9 cellular contexts compared by ENCODE assay signal in genomic region chr17:42067371-42068180, GRCh38. TPM values are rescaled to one million over a fixed set of nuclear protein-coding genes. Genes with fewer than 3 reads are reported as not detected.
A peak's percentile ranks its signal among the peaks of the same experiment; 100 is the strongest.
DNase-seq lines count a peak whose midpoint lies in the region; FAIRE-seq and TF ChIP-seq lines count a peak whose summit lies in the region.
"Had no signal": no experiment of that assay in that cellular context is flagged by ENCODE, and none has a peak within 500 bp of the region (broad histone marks: within the 10 kb centered on the region; RNA-seq: fewer than 3 reads in every experiment).

No MANE protein-coding gene starts in this region.

- H3K4me1 Mint-ChIP-seq in activated T-helper 1 cell treated with anti-CD3 and anti-CD28 coated beads, Interleukin-12 subunit alpha, Interleukin-12 subunit beta, Interleukin-2, Interleukin-4 antibody, amounts not matched to agents 30 ng/mL and 10 ng/mL and 1 ng/mL, durations not matched to agents 14 hours and 24 hours and 36 hours (ENCODE audit: low read depth): peaks cover 33% of the 10 kb centered on the region

- H2AFZ ChIP-seq in PC-9: no peak overlapping the region
- H2AFZ ChIP-seq in trophoblast cell (ENCODE audit: insufficient read depth, low read length, poor library complexity): no peak overlapping the region

- no peak overlapping the region for H3K14ac ChIP-seq in trophoblast cell (ENCODE audit: low read length)

- BruUV-seq in PC-9 (replicated peaks; lab: Mats Ljungman, UMichigan): no TSS peak

- H3F3A ChIP-seq in PC-9 (ENCODE audit: insufficient read depth, low read depth): no peaks in the 10 kb centered on the region

- H3K9me2 ChIP-seq in PC-9 (ENCODE audit: insufficient read depth): no peaks in the 10 kb centered on the region

- no peak overlapping the region for H3K18ac ChIP-seq in trophoblast cell (ENCODE audit: low read length)

- H3K36me3 ChIP-seq in PC-9 (ENCODE audit: low read depth): no peaks in the 10 kb centered on the region
- H3K36me3 ChIP-seq in trophoblast cell (ENCODE audit: control insufficient read depth in 1 of 2, insufficient read depth in 2 of 2, low read length in 2 of 2): no peaks in the 10 kb centered on the region

- peak; percentile 85 for TF ChIP-seq CTCF in AG04450 (IDR thresholded peaks at IDR 0.05; ENCODE audit: low read depth, low read length)
- peak; percentile 86 for TF ChIP-seq CTCF in PC-9 (conservative IDR thresholded peaks at IDR 0.05)

- H3K27ac ChIP-seq in AG04450 (ENCODE audit: low read depth, low read length) (no peak overlapping the region), PC-9 (no peak overlapping the region), trophoblast cell (ENCODE audit: low read depth, low read length) (no peak overlapping the region)

- H4K12ac ChIP-seq in trophoblast cell (ENCODE audit: low read depth, low read length): no peak overlapping the region

- H4K20me1 ChIP-seq in PC-9 (ENCODE audit: insufficient read depth): no peaks in the 10 kb centered on the region

- H3K79me2 ChIP-seq in PC-9 (ENCODE audit: low read depth) (no peaks in the 10 kb centered on the region), trophoblast cell (ENCODE audit: control insufficient read depth, insufficient read depth, low read length, poor library complexity) (no peaks in the 10 kb centered on the region)

- no peaks in the 10 kb centered on the region for H3K36me3 Mint-ChIP-seq in activated T-helper 1 cell treated with anti-CD3 and anti-CD28 coated beads, Interleukin-12 subunit alpha, Interleukin-12 subunit beta, Interleukin-2, Interleukin-4 antibody, amounts not matched to agents 30 ng/mL and 10 ng/mL and 1 ng/mL, durations not matched to agents 14 hours and 24 hours and 36 hours (ENCODE audit: low read depth)

- H3K9ac ChIP-seq in trophoblast cell (ENCODE audit: low read length): no peak overlapping the region

- no peak overlapping the region for H4K8ac ChIP-seq in trophoblast cell (ENCODE audit: low read depth, low read length)

- no CpG with 5 or more reads among the region's 14 CpGs for WGBS in trophoblast cell (ENCODE audit: extremely low coverage, insufficient coverage, insufficient read length)

- H3K27me3 ChIP-seq in AG04450 (ENCODE audit: control insufficient read depth, insufficient read depth, low read length) (peaks cover 43% of the 10 kb centered on the region), PC-9 (ENCODE audit: insufficient read depth, low read depth) (peaks cover 20% of the 10 kb centered on the region), trophoblast cell (ENCODE audit: insufficient read depth, low read length) (peaks cover 12% of the 10 kb centered on the region)

- CTCF ChIA-PET in AG04450 (lab: Charles Lee): interaction anchor here (0.6 to 2.0 kb wide), 12 partner anchors 9 to 105 kb away, joined by 3 to 12 read pairs (median 4); partner anchors contain the start of gene DHX58
- CTCF ChIA-PET in PC-9 (lab: Charles Lee): interaction anchor here (0.5 to 0.6 kb wide), 2 partner anchors 12 to 104 kb away, joined by 3 read pairs; no protein-coding TSS in a partner anchor

- no peak overlapping the region for H3K23ac ChIP-seq in trophoblast cell (ENCODE audit: low read length)

- no peak overlapping the region for H2BK5ac ChIP-seq in trophoblast cell (ENCODE audit: low read depth, low read length, poor library complexity)

- no peak overlapping the region for H2BK12ac ChIP-seq in trophoblast cell (ENCODE audit: low read length)

- H2BK120ac ChIP-seq in trophoblast cell (ENCODE audit: insufficient read depth, low read length, poor library complexity): no peak overlapping the region

- no peaks in the 10 kb centered on the region for H3K79me1 ChIP-seq in trophoblast cell (ENCODE audit: low read length)

- DNase-seq in AG04450 (ENCODE audit: low read depth, low spot score) (no peak), GM18507 (ENCODE audit: extremely low spot score, insufficient read length, low read depth) (peak; percentile 37), PC-9 (peak in 1 of 2 experiments; percentile 52), foreskin melanocyte (peak; percentile 17), trophoblast cell (peak; percentile 50 to 82), urothelium cell line (ENCODE audit: low spot score) (peak; percentile 70), epidermal melanocyte (ENCODE audit: insufficient read length, low spot score) (no peak)
- DNase-seq in activated T-helper 1 cell treated with anti-CD3 and anti-CD28 coated beads, Interleukin-12 subunit alpha, Interleukin-12 subunit beta, Interleukin-2, Interleukin-4 antibody, amounts not matched to agents 30 ng/mL and 10 ng/mL and 1 ng/mL, durations not matched to agents 14 hours and 24 hours and 36 hours (ENCODE audit: low spot score): peak; percentile 53

- no peak overlapping the region for H3K4ac ChIP-seq in trophoblast cell (ENCODE audit: low read depth, low read length)

- no peaks in the 10 kb centered on the region for H3K4me1 ChIP-seq in PC-9 (replicated peaks; ENCODE audit: insufficient read depth)
- no peaks in the 10 kb centered on the region for H3K4me1 ChIP-seq in trophoblast cell (ENCODE audit: control insufficient read depth in 1 of 2, insufficient read depth in 2 of 2, low read length in 2 of 2)

- intact Hi-C loops in PC-9 (cut with micrococcal nuclease; ENCODE audit: unreplicated experiment): no loop called here
- intact Hi-C loops in activated T-helper 1 cell treated with anti-CD3 and anti-CD28 coated beads, Interleukin-12 subunit alpha, Interleukin-12 subunit beta, Interleukin-2, Interleukin-4 antibody, amounts not matched to agents 30 ng/mL and 10 ng/mL and 1 ng/mL, durations not matched to agents 14 hours and 24 hours and 36 hours (cut with micrococcal nuclease): loop anchor here (1.0 kb wide), 2 partner anchors 34 to 49 kb away; no protein-coding TSS in a partner anchor

- no peak overlapping the region for H3K4me2 ChIP-seq in PC-9
- H3K4me2 ChIP-seq in trophoblast cell (ENCODE audit: low read length): no peak overlapping the region

- no peak overlapping the region for H4K91ac ChIP-seq in trophoblast cell (ENCODE audit: low read depth, low read length)

- peaks cover 13% of the 10 kb centered on the region for H3K27me3 Mint-ChIP-seq in activated T-helper 1 cell treated with anti-CD3 and anti-CD28 coated beads, Interleukin-12 subunit alpha, Interleukin-12 subunit beta, Interleukin-2, Interleukin-4 antibody, amounts not matched to agents 30 ng/mL and 10 ng/mL and 1 ng/mL, durations not matched to agents 14 hours and 24 hours and 36 hours (ENCODE audit: insufficient read depth)

- H3K9me3 Mint-ChIP-seq in activated T-helper 1 cell treated with anti-CD3 and anti-CD28 coated beads, Interleukin-12 subunit alpha, Interleukin-12 subunit beta, Interleukin-2, Interleukin-4 antibody, amounts not matched to agents 30 ng/mL and 10 ng/mL and 1 ng/mL, durations not matched to agents 14 hours and 24 hours and 36 hours: no peaks in the 10 kb centered on the region

- H2AK5ac ChIP-seq in trophoblast cell (ENCODE audit: low read length): no peak overlapping the region

- H3K4me3 ChIP-seq in AG04450 (ENCODE audit: low read depth, low read length) (no peak overlapping the region), PC-9 (no peak overlapping the region), trophoblast cell (ENCODE audit: low read depth, low read length) (no peak overlapping the region)

- POLR2A ChIA-PET in AG04450 (lab: Yijun Ruan, JAX) (no interaction called here), PC-9 (lab: Charles Lee; ENCODE audit: unreplicated experiment) (no interaction called here)

- no peak overlapping the region for H3K4me3 Mint-ChIP-seq in activated T-helper 1 cell treated with anti-CD3 and anti-CD28 coated beads, Interleukin-12 subunit alpha, Interleukin-12 subunit beta, Interleukin-2, Interleukin-4 antibody, amounts not matched to agents 30 ng/mL and 10 ng/mL and 1 ng/mL, durations not matched to agents 14 hours and 24 hours and 36 hours

- H3K9me3 ChIP-seq in AG04450 (ENCODE audit: control insufficient read depth, insufficient read depth, low read length) (no peaks in the 10 kb centered on the region; the same call in 1 of the 2 replicates), PC-9 (ENCODE audit: insufficient read depth, low read depth) (no peaks in the 10 kb centered on the region), trophoblast cell (ENCODE audit: insufficient read depth, low read depth, low read length) (no peaks in the 10 kb centered on the region)

- peak; percentile 68 for FAIRE-seq in GM18507 (lab: Jason Lieb, UNC)
- FAIRE-seq in urothelium cell line (lab: Jason Lieb, UNC): peak; percentile 80

- H3K27ac Mint-ChIP-seq in activated T-helper 1 cell treated with anti-CD3 and anti-CD28 coated beads, Interleukin-12 subunit alpha, Interleukin-12 subunit beta, Interleukin-2, Interleukin-4 antibody, amounts not matched to agents 30 ng/mL and 10 ng/mL and 1 ng/mL, durations not matched to agents 14 hours and 24 hours and 36 hours: no peak overlapping the region

RNA-seq across cellular contexts. Expression of gene C17orf113, which starts 17.2 kb away (rescaled TPM):
- 0.07 and 0.09 TPM in 2 replicates for polyA plus RNA-seq in AG04450 (2011; rRNA removed)
- polyA minus RNA-seq in AG04450 (2011; rRNA and poly(A)+ RNA removed): 0.09 and 0.14 TPM in 2 replicates
- total RNA-seq in PC-9 (2021): 3.4 and 3.7 TPM in 2 replicates
- total RNA-seq in activated T-helper 1 cell treated with anti-CD3 and anti-CD28 coated beads, Interleukin-12 subunit alpha, Interleukin-12 subunit beta, Interleukin-2, Interleukin-4 antibody, amounts not matched to agents 30 ng/mL and 10 ng/mL and 1 ng/mL, durations not matched to agents 14 hours and 24 hours and 36 hours: 0.05 TPM in 2 replicates
- polyA plus RNA-seq in trophoblast cell (2013): 0.34 and 0.37 TPM in 2 replicates

RNA-seq across cellular contexts. Expression of gene ZNF385C, which starts 30.7 kb away (rescaled TPM):
- polyA plus RNA-seq in AG04450 (2011; rRNA removed): not detected in 2 replicates
- 0.14 TPM in 1 of 2 replicates, not detected in the other for polyA minus RNA-seq in AG04450 (2011; rRNA and poly(A)+ RNA removed)
- 1.7 and 2.1 TPM in 2 replicates for total RNA-seq in PC-9 (2021)
- 0.10 TPM in 1 of 2 replicates, not detected in the other for total RNA-seq in activated T-helper 1 cell treated with anti-CD3 and anti-CD28 coated beads, Interleukin-12 subunit alpha, Interleukin-12 subunit beta, Interleukin-2, Interleukin-4 antibody, amounts not matched to agents 30 ng/mL and 10 ng/mL and 1 ng/mL, durations not matched to agents 14 hours and 24 hours and 36 hours
- polyA plus RNA-seq in trophoblast cell (2013): 0.26 and 0.36 TPM in 2 replicates
- total RNA-seq: pulmonary artery endothelial cell had no signal

RNA-seq across cellular contexts. Expression of gene DHX58, which starts 44.9 kb away (rescaled TPM):
- polyA plus RNA-seq in AG04450 (2011; rRNA removed): 2.0 and 2.9 TPM in 2 replicates
- polyA minus RNA-seq in AG04450 (2011; rRNA and poly(A)+ RNA removed): 1.9 and 2.8 TPM in 2 replicates
- total RNA-seq in PC-9 (2021): 17.9 and 26.0 TPM in 2 replicates
- total RNA-seq in activated T-helper 1 cell treated with anti-CD3 and anti-CD28 coated beads, Interleukin-12 subunit alpha, Interleukin-12 subunit beta, Interleukin-2, Interleukin-4 antibody, amounts not matched to agents 30 ng/mL and 10 ng/mL and 1 ng/mL, durations not matched to agents 14 hours and 24 hours and 36 hours: 26.9 and 28.4 TPM in 2 replicates
- polyA plus RNA-seq in trophoblast cell (2013): 0.10 and 0.22 TPM in 2 replicates

RNA-seq across cellular contexts. Expression of gene NKIRAS2, which starts 47.7 kb away (rescaled TPM):
- polyA plus RNA-seq in AG04450 (2011; rRNA removed): 46.5 and 51.3 TPM in 2 replicates
- 28.8 and 37.3 TPM in 2 replicates for polyA minus RNA-seq in AG04450 (2011; rRNA and poly(A)+ RNA removed)
- 38.3 and 39.7 TPM in 2 replicates for total RNA-seq in PC-9 (2021)
- total RNA-seq in activated T-helper 1 cell treated with anti-CD3 and anti-CD28 coated beads, Interleukin-12 subunit alpha, Interleukin-12 subunit beta, Interleukin-2, Interleukin-4 antibody, amounts not matched to agents 30 ng/mL and 10 ng/mL and 1 ng/mL, durations not matched to agents 14 hours and 24 hours and 36 hours: 32.6 and 36.3 TPM in 2 replicates
- polyA plus RNA-seq in trophoblast cell (2013): 51.0 and 51.4 TPM in 2 replicates

RNA-seq across cellular contexts. Expression of gene DNAJC7, which starts 50.3 kb away (rescaled TPM):
- polyA plus RNA-seq in AG04450 (2011; rRNA removed): 62.0 and 66.4 TPM in 2 replicates
- 46.4 and 57.9 TPM in 2 replicates for polyA minus RNA-seq in AG04450 (2011; rRNA and poly(A)+ RNA removed)
- 75.5 and 96.1 TPM in 2 replicates for total RNA-seq in PC-9 (2021)
- total RNA-seq in activated T-helper 1 cell treated with anti-CD3 and anti-CD28 coated beads, Interleukin-12 subunit alpha, Interleukin-12 subunit beta, Interleukin-2, Interleukin-4 antibody, amounts not matched to agents 30 ng/mL and 10 ng/mL and 1 ng/mL, durations not matched to agents 14 hours and 24 hours and 36 hours: 124 and 129 TPM in 2 replicates
- 73.2 and 73.8 TPM in 2 replicates for polyA plus RNA-seq in trophoblast cell (2013)

Comparison
In these comparisons a context has a peak if more than half of its experiments do, and no peak if none do; other contexts are left out.
1. DNase-seq: peak in GM18507 (single experiment), activated T-helper 1 cell treated with anti-CD3 and anti-CD28 coated beads, Interleukin-12 subunit alpha, Interleukin-12 subunit beta, Interleukin-2, Interleukin-4 antibody, amounts not matched to agents 30 ng/mL and 10 ng/mL and 1 ng/mL, durations not matched to agents 14 hours and 24 hours and 36 hours (single experiment), foreskin melanocyte (single experiment), trophoblast cell (2 of 2) and urothelium cell line (single experiment); none in AG04450 (single experiment) and epidermal melanocyte (single experiment).